In genomic region chr1:107786214-107786842, GRCh38 we compare ENCODE assay signal across 13 cellular contexts.
DNase-seq lines count a peak whose midpoint lies in the region; ATAC-seq and TF ChIP-seq lines count a peak whose summit lies in the region.
"Had no signal": no experiment of that assay in that cellular context is flagged by ENCODE, and none has a peak within 500 bp of the region (broad histone marks: within the 10 kb centered on the region; RNA-seq: fewer than 3 reads in every experiment).

No MANE protein-coding gene starts in this region.

- H3K4me3 ChIP-seq in left ventricle myocardium inferior (no peak overlapping the region), aorta (ENCODE audit: low read length in 2 of 2) (no peak overlapping the region)
- H3K4me3 ChIP-seq: K562, lung, pancreas had no signal

- no peak for TF ChIP-seq CTCF in left ventricle myocardium inferior (IDR thresholded peaks at IDR 0.05; ENCODE audit: borderline replicate concordance)

- CTCF ChIA-PET in T-cell (lab: Charles Lee): interaction anchor here (1.0 to 15.0 kb wide), 10 partner anchors 8 to 340 kb away, joined by 3 to 335 read pairs (median 3); no protein-coding TSS in a partner anchor

- POLR2A ChIA-PET in T-cell (lab: Charles Lee): interaction anchor here (0.7 to 2.4 kb wide), 4 partner anchors 178 to 339 kb away, joined by 3 to 13 read pairs (median 4); no protein-coding TSS in a partner anchor

- ATAC-seq in Right ventricle myocardium inferior (no peak), T-cell (replicated peaks in 1 of 4) (peak; percentile 56 to 87 (median 70)), aorta (ENCODE audit: low FRiP score) (peak; percentile 37), HG03045 (IDR thresholded peaks at IDR 0.05; ENCODE audit: unreplicated experiment) (no peak), HG02973 (IDR thresholded peaks at IDR 0.05; ENCODE audit: unreplicated experiment) (no peak)
- ATAC-seq: K562, Panc1 had no signal

- DNase-seq in left ventricle myocardium inferior (no peak), Right ventricle myocardium inferior (ENCODE audit: missing footprints) (no peak), T-cell (peak in 10 of 34 experiments; percentile 6 to 48 (median 32)), immature natural killer cell (peak; percentile 64 to 74 (median 69)), aorta (no peak), NCI-H1694 treated with DMSO at 0.1 percent for 48 hours (lab: John Stamatoyannopoulos, UW) (no peak)
- DNase-seq: hypothalamus, pancreas had no signal

- H3K4me1 Mint-ChIP-seq in T-cell (peaks cover 60 to 75% (median 64%) of the 10 kb centered on the region in 3 donors), immature natural killer cell (peaks cover 88 to 90% of the 10 kb centered on the region in 2 donors)

- no peaks in the 10 kb centered on the region for H3K36me3 ChIP-seq in left ventricle myocardium inferior
- no peaks in the 10 kb centered on the region for H3K36me3 ChIP-seq in aorta (ENCODE audit: control insufficient read depth in 1 of 2, insufficient read depth in 2 of 2, low read length in 1 of 2)
- H3K36me3 ChIP-seq: pancreas had no signal

- H3K27me3 ChIP-seq in left ventricle myocardium inferior (ENCODE audit: low read depth): no peaks in the 10 kb centered on the region
- H3K27me3 ChIP-seq in aorta (ENCODE audit: control insufficient read depth in 1 of 2, insufficient read depth in 2 of 2, low read length in 1 of 2): no peaks in the 10 kb centered on the region

- WGBS in aorta, 2 donors: 84 to 87% methylated on average over 5 of the region's 5 CpGs

- peaks cover 36% of the 10 kb centered on the region for H3K4me1 ChIP-seq in left ventricle myocardium inferior
- no peaks in the 10 kb centered on the region for H3K4me1 ChIP-seq in aorta (ENCODE audit: control insufficient read depth in 1 of 2, insufficient read depth in 2 of 2, low read length in 2 of 2)
- H3K4me1 ChIP-seq: pancreas had no signal

- H3K27ac ChIP-seq in left ventricle myocardium inferior (replicated peaks) (peak overlapping the region; percentile 29), aorta (ENCODE audit: low read depth in 1 of 2, low read length in 2 of 2) (no peak overlapping the region)
- H3K27ac ChIP-seq: pancreas had no signal

- H3K9me3 Mint-ChIP-seq in T-cell (no peaks in the 10 kb centered on the region), immature natural killer cell (no peaks in the 10 kb centered on the region)

- no peaks in the 10 kb centered on the region for H3K27me3 Mint-ChIP-seq in T-cell
- peaks cover 0 to 10% (median 2%) of the 10 kb centered on the region in 3 donors for H3K27me3 Mint-ChIP-seq in immature natural killer cell (ENCODE audit: low read depth in 3 of 3)

- H3K27ac Mint-ChIP-seq in T-cell: peak overlapping the region; percentile 94 to 95
- H3K27ac Mint-ChIP-seq in immature natural killer cell: peak overlapping the region; percentile 91 to 98 (median 94)

- H3K36me3 Mint-ChIP-seq in T-cell (no peaks in the 10 kb centered on the region), immature natural killer cell (no peaks in the 10 kb centered on the region)

- intact Hi-C loops in left ventricle myocardium inferior (cut with micrococcal nuclease): loop anchor here (10.0 kb wide), 1 partner anchor 178 kb away; the partner anchor contains the start of gene VAV3
- intact Hi-C loops in Right ventricle myocardium inferior (cut with DNase I): no loop called here
- intact Hi-C loops in aorta (cut with DNase I): no loop called here

- H3K4me3 Mint-ChIP-seq in T-cell: peak overlapping the region; percentile 61 to 75 (median 67)
- peak overlapping the region; percentile 76 to 90 (median 79) for H3K4me3 Mint-ChIP-seq in immature natural killer cell

- H3K9me3 ChIP-seq in left ventricle myocardium inferior (replicated peaks): no peaks in the 10 kb centered on the region
- no peaks in the 10 kb centered on the region for H3K9me3 ChIP-seq in aorta (ENCODE audit: control insufficient read depth, low read length)
- H3K9me3 ChIP-seq: pancreas had no signal

Comparison
In these comparisons a context has a peak if more than half of its experiments do, and no peak if none do; other contexts are left out.
1. DNase-seq: peak in immature natural killer cell (3 of 3); none in left ventricle myocardium inferior (single experiment), Right ventricle myocardium inferior (single experiment), aorta (0 of 2) and NCI-H1694 treated with DMSO at 0.1 percent for 48 hours (single experiment).
2. ATAC-seq: peak in T-cell (4 of 4) and aorta (single experiment); none in Right ventricle myocardium inferior (single experiment), HG03045 (single experiment) and HG02973 (single experiment).